2 cellular contexts compared by ENCODE assay signal in the genomic region with DNA sequence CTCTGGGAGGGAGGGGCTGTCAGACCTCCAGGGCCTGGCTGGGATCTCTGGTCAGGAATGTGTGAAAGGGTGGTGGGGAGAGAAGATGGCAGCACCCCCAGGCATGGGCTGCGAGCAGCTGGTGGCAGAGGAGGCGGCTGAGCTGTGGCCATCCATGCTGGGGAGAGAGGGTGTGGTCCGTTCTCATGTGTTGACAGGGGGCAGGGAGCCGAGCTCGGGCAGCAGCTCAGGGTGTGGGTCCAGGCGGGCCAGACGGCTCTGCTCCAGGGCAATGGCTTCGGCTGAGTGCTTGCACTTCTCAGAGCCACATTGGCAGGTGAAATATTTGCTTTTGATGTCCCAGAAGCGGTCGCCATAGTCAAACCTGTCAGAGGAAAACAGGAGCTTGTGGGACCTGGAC.
TF ChIP-seq lines count a peak whose summit lies in the region.

No MANE protein-coding gene starts in this region.

TF ChIP-seq in IMR-90, 13 proteins besides CTCF, POLR2A, EP300 and RAD21:
- TF ChIP-seq SMC3 (IDR thresholded peaks at IDR 0.05; ENCODE audit: low read depth, low read length) (no peak), CEBPB (IDR thresholded peaks at IDR 0.05; ENCODE audit: low read depth, low read length) (no peak), MAZ (IDR thresholded peaks at IDR 0.05; ENCODE audit: borderline replicate concordance, low read depth, low read length) (no peak), CHD1 (IDR thresholded peaks at IDR 0.05; ENCODE audit: low read depth, low read length) (no peak), RFX5 (IDR thresholded peaks at IDR 0.05; ENCODE audit: low read depth, low read length) (no peak), FOS (IDR thresholded peaks at IDR 0.05; ENCODE audit: low read depth, low read length) (no peak), NFE2L2 (IDR thresholded peaks at IDR 0.05; ENCODE audit: low read depth, low read length) (no peak), RCOR1 (IDR thresholded peaks at IDR 0.05; ENCODE audit: insufficient replicate concordance, low read length) (no peak), MXI1 (IDR thresholded peaks at IDR 0.05; ENCODE audit: borderline replicate concordance, low read depth, low read length) (no peak), BHLHE40 (IDR thresholded peaks at IDR 0.05; ENCODE audit: low read depth, low read length) (no peak), MAFK (IDR thresholded peaks at IDR 0.05; ENCODE audit: low read depth, low read length) (no peak)
- TF ChIP-seq, protein P1, sequence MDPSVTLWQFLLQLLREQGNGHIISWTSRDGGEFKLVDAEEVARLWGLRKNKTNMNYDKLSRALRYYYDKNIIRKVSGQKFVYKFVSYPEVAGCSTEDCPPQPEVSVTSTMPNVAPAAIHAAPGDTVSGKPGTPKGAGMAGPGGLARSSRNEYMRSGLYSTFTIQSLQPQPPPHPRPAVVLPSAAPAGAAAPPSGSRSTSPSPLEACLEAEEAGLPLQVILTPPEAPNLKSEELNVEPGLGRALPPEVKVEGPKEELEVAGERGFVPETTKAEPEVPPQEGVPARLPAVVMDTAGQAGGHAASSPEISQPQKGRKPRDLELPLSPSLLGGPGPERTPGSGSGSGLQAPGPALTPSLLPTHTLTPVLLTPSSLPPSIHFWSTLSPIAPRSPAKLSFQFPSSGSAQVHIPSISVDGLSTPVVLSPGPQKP (IDR thresholded peaks at IDR 0.05; ENCODE audit: borderline replicate concordance, low read depth, low read length), result no peak
- TF ChIP-seq, protein P2, sequence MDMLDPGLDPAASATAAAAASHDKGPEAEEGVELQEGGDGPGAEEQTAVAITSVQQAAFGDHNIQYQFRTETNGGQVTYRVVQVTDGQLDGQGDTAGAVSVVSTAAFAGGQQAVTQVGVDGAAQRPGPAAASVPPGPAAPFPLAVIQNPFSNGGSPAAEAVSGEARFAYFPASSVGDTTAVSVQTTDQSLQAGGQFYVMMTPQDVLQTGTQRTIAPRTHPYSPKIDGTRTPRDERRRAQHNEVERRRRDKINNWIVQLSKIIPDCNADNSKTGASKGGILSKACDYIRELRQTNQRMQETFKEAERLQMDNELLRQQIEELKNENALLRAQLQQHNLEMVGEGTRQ (IDR thresholded peaks at IDR 0.05; ENCODE audit: low read depth, low read length), result no peak

TF ChIP-seq in endothelial cell of umbilical vein, 7 proteins besides CTCF, POLR2A, EP300 and RAD21:
- no peak for TF ChIP-seq JUN (IDR thresholded peaks at IDR 0.05; ENCODE audit: borderline replicate concordance, insufficient read depth, insufficient read length, low read depth)
